9 cellular contexts compared by ENCODE assay signal in the genomic region with DNA sequence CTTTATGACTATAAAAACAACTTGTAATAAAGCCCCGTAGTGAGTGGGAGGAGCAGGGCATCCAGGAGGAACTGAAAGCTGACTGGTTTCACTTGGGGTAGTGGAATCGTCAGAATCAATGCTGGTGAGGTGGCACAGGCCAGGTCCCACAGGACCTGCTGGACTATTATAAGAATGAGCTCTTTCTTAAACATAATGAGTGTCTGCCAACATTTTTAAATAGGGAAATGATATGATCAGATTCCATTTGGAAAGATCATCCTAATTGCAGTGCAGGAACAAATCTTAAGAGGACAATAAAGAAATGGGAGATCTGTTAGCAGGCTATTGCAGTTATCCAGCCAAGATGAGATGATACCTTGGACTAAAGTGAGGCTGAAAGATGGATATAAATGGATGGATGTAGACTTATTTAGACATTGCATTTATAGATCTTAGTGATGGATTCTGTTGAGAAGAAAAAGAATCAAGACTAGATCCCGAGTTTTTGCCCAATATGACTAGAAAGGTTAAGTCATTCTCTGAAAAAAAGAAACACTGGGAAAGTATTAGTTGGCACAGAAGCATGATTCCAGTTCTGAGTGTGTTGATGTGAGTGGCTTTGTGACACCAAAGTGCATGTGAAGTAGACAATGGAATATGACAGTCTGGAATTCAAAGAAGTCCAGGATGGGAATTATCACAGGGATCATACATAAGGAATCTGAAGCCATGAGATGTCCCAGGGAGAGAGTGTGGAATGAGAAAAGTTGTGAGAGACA.
DNase-seq lines count a peak whose midpoint lies in the region; ATAC-seq and TF ChIP-seq lines count a peak whose summit lies in the region.
"Had no signal": no experiment of that assay in that cellular context is flagged by ENCODE, and none has a peak within 500 bp of the region (broad histone marks: within the 10 kb centered on the region; RNA-seq: fewer than 3 reads in every experiment).

No MANE protein-coding gene starts in this region.

- intact Hi-C loops in activated CD8-positive, alpha-beta T cell treated with anti-CD3 and anti-CD28 coated beads for 36 hours (cut with micrococcal nuclease), result no loop called here
- intact Hi-C loops in psoas muscle (cut with DNase I), result no loop called here

- DNase-seq in activated CD8-positive, alpha-beta T cell treated with anti-CD3 and anti-CD28 coated beads for 36 hours, result peak; percentile 51
- no peak for DNase-seq in activated CD8-positive, alpha-beta T cell treated with anti-CD3 and anti-CD28 coated beads, Interleukin-2, amount 10 ng/mL, durations not matched to agents 7 days and 5 days
- DNase-seq in NOMO-1 treated with DMSO at 0.1 percent for 48 hours (lab: John Stamatoyannopoulos, UW; ENCODE audit: unreplicated experiment) (peak; percentile 93), memory B cell (ENCODE audit: low spot score in 2 of 2) (peak in 1 of 2 donors; percentile 74), psoas muscle (no peak), smooth muscle cell (lab: John Stamatoyannopoulos, UW; ENCODE audit: unreplicated experiment) (no peak), NCI-H2196 (lab: John Stamatoyannopoulos, UW; ENCODE audit: unreplicated experiment) (no peak)
- DNase-seq: heart left ventricle had no signal

- no peak overlapping the region for H3K27ac Mint-ChIP-seq in activated CD8-positive, alpha-beta T cell treated with anti-CD3 and anti-CD28 coated beads for 36 hours
- no peak overlapping the region for H3K27ac Mint-ChIP-seq in activated CD8-positive, alpha-beta T cell treated with anti-CD3 and anti-CD28 coated beads, Interleukin-2, amount 10 ng/mL, durations not matched to agents 7 days and 5 days
- H3K27ac Mint-ChIP-seq in memory B cell, result peak overlapping the region; percentile 98

- no peaks in the 10 kb centered on the region for H3F3A ChIP-seq in smooth muscle cell (ENCODE audit: low read depth)

- ATAC-seq in activated CD8-positive, alpha-beta T cell treated with anti-CD3 and anti-CD28 coated beads for 36 hours, result peak; percentile 84
- ATAC-seq in activated CD8-positive, alpha-beta T cell treated with anti-CD3 and anti-CD28 coated beads, Interleukin-2, amount 10 ng/mL, durations not matched to agents 7 days and 5 days, result no peak
- peak; percentile 96 for ATAC-seq in HG02678 (IDR thresholded peaks at IDR 0.05; ENCODE audit: unreplicated experiment)
- ATAC-seq in memory B cell (ENCODE audit: low read depth), result peak; percentile 98
- no peak for ATAC-seq in psoas muscle

- H3K4me1 ChIP-seq in psoas muscle, result no peaks in the 10 kb centered on the region
- H3K4me1 ChIP-seq in smooth muscle cell (ENCODE audit: low read depth), result no peaks in the 10 kb centered on the region

- 30 to 44% (median 34%) methylated on average over 3 of the region's 3 CpGs for WGBS in psoas muscle, 3 donors
- WGBS in smooth muscle cell (ENCODE audit: low lambda C conversion rate), result 89% methylated on average over 3 of the region's 3 CpGs

- peaks cover 39% of the 10 kb centered on the region for H3K4me1 Mint-ChIP-seq in activated CD8-positive, alpha-beta T cell treated with anti-CD3 and anti-CD28 coated beads for 36 hours (ENCODE audit: low read depth)
- H3K4me1 Mint-ChIP-seq in activated CD8-positive, alpha-beta T cell treated with anti-CD3 and anti-CD28 coated beads, Interleukin-2, amount 10 ng/mL, durations not matched to agents 7 days and 5 days (ENCODE audit: low read depth), result peaks cover 4% of the 10 kb centered on the region
- peaks cover 44% of the 10 kb centered on the region for H3K4me1 Mint-ChIP-seq in memory B cell

- no peak overlapping the region for H2AFZ ChIP-seq in smooth muscle cell (ENCODE audit: low read depth)

- H3K4me3 Mint-ChIP-seq in activated CD8-positive, alpha-beta T cell treated with anti-CD3 and anti-CD28 coated beads for 36 hours, result no peak overlapping the region
- no peak overlapping the region for H3K4me3 Mint-ChIP-seq in activated CD8-positive, alpha-beta T cell treated with anti-CD3 and anti-CD28 coated beads, Interleukin-2, amount 10 ng/mL, durations not matched to agents 7 days and 5 days
- H3K4me3 Mint-ChIP-seq in memory B cell, result peak overlapping the region; percentile 78

- no peak overlapping the region for H3K4me2 ChIP-seq in smooth muscle cell

- H3K4me3 ChIP-seq in psoas muscle (no peak overlapping the region), smooth muscle cell (no peak overlapping the region)
- H3K4me3 ChIP-seq: heart left ventricle had no signal

- peaks cover 3% of the 10 kb centered on the region for H3K9me3 Mint-ChIP-seq in activated CD8-positive, alpha-beta T cell treated with anti-CD3 and anti-CD28 coated beads for 36 hours
- peaks cover 20% of the 10 kb centered on the region for H3K9me3 Mint-ChIP-seq in activated CD8-positive, alpha-beta T cell treated with anti-CD3 and anti-CD28 coated beads, Interleukin-2, amount 10 ng/mL, durations not matched to agents 7 days and 5 days (ENCODE audit: insufficient read depth)
- no peaks in the 10 kb centered on the region for H3K9me3 Mint-ChIP-seq in memory B cell

- H3K27me3 ChIP-seq in psoas muscle (ENCODE audit: insufficient read depth in 3 of 3, low read length in 2 of 3), result no peaks in the 10 kb centered on the region
- no peaks in the 10 kb centered on the region for H3K27me3 ChIP-seq in smooth muscle cell (ENCODE audit: low read depth)
- H3K27me3 ChIP-seq: heart left ventricle had no signal

- H3K79me2 ChIP-seq in smooth muscle cell (ENCODE audit: low read depth), result no peaks in the 10 kb centered on the region

- H3K27ac ChIP-seq in psoas muscle (no peak overlapping the region), smooth muscle cell (ENCODE audit: low read depth) (no peak overlapping the region)

- no peak for TF ChIP-seq CTCF in activated CD8-positive, alpha-beta T cell treated with anti-CD3 and anti-CD28 coated beads for 36 hours (IDR thresholded peaks at IDR 0.05)
- TF ChIP-seq CTCF in psoas muscle (IDR thresholded peaks at IDR 0.05) (no peak), smooth muscle cell (IDR thresholded peaks at IDR 0.05; ENCODE audit: borderline replicate concordance, insufficient read depth, poor library complexity, severe bottlenecking) (no peak)

- no peaks in the 10 kb centered on the region for H3K27me3 Mint-ChIP-seq in activated CD8-positive, alpha-beta T cell treated with anti-CD3 and anti-CD28 coated beads for 36 hours
- H3K27me3 Mint-ChIP-seq in activated CD8-positive, alpha-beta T cell treated with anti-CD3 and anti-CD28 coated beads, Interleukin-2, amount 10 ng/mL, durations not matched to agents 7 days and 5 days (ENCODE audit: low read depth), result no peaks in the 10 kb centered on the region
- no peaks in the 10 kb centered on the region for H3K27me3 Mint-ChIP-seq in memory B cell

- H3K36me3 Mint-ChIP-seq in activated CD8-positive, alpha-beta T cell treated with anti-CD3 and anti-CD28 coated beads for 36 hours (ENCODE audit: low read depth), result no peaks in the 10 kb centered on the region
- H3K36me3 Mint-ChIP-seq in activated CD8-positive, alpha-beta T cell treated with anti-CD3 and anti-CD28 coated beads, Interleukin-2, amount 10 ng/mL, durations not matched to agents 7 days and 5 days (ENCODE audit: low read depth), result peaks cover 15% of the 10 kb centered on the region
- H3K36me3 Mint-ChIP-seq in memory B cell, result no peaks in the 10 kb centered on the region

- no peaks in the 10 kb centered on the region for H4K20me1 ChIP-seq in smooth muscle cell (ENCODE audit: low read depth)

- POLR2A ChIA-PET in activated CD8-positive, alpha-beta T cell treated with anti-CD3 and anti-CD28 coated beads for 36 hours (lab: Charles Lee), result interaction anchor here (0.5 to 1.3 kb wide), 5 partner anchors 9 to 255 kb away, joined by 3 to 6 read pairs (median 3); no protein-coding TSS in a partner anchor
- POLR2A ChIA-PET in activated CD8-positive, alpha-beta T cell treated with anti-CD3 and anti-CD28 coated beads, Interleukin-2, amount 10 ng/mL, durations not matched to agents 7 days and 5 days (lab: Charles Lee), result no interaction called here

- CTCF ChIA-PET in activated CD8-positive, alpha-beta T cell treated with anti-CD3 and anti-CD28 coated beads for 36 hours (lab: Charles Lee), result interaction anchor here (2.6 kb wide), 1 partner anchor 55 kb away, joined by 11 read pairs; no protein-coding TSS in a partner anchor
- CTCF ChIA-PET in activated CD8-positive, alpha-beta T cell treated with anti-CD3 and anti-CD28 coated beads, Interleukin-2, amount 10 ng/mL, durations not matched to agents 7 days and 5 days (lab: Charles Lee), result interaction anchor here (1.2 to 2.7 kb wide), 4 partner anchors 19 to 99 kb away, joined by 3 to 14 read pairs (median 6); no protein-coding TSS in a partner anchor

- no peaks in the 10 kb centered on the region for H3K9me3 ChIP-seq in psoas muscle
- H3K9me3 ChIP-seq in smooth muscle cell (replicated peaks; ENCODE audit: low read depth), result no peaks in the 10 kb centered on the region
- H3K9me3 ChIP-seq: heart left ventricle had no signal

- no peak overlapping the region for H3K9ac ChIP-seq in smooth muscle cell (ENCODE audit: low read depth)

- H3K36me3 ChIP-seq in psoas muscle (ENCODE audit: insufficient read depth in 1 of 2, low read depth in 1 of 2) (no peaks in the 10 kb centered on the region), smooth muscle cell (ENCODE audit: low read depth) (no peaks in the 10 kb centered on the region)
- H3K36me3 ChIP-seq: heart left ventricle had no signal

Comparison
In these comparisons a context has a peak if more than half of its experiments do, and no peak if none do; other contexts are left out.
1. ATAC-seq: peak in activated CD8-positive, alpha-beta T cell treated with anti-CD3 and anti-CD28 coated beads for 36 hours (single experiment), HG02678 (single experiment) and memory B cell (single experiment); none in activated CD8-positive, alpha-beta T cell treated with anti-CD3 and anti-CD28 coated beads, Interleukin-2, amount 10 ng/mL, durations not matched to agents 7 days and 5 days (single experiment) and psoas muscle (0 of 4).
2. DNase-seq: peak in activated CD8-positive, alpha-beta T cell treated with anti-CD3 and anti-CD28 coated beads for 36 hours (single experiment) and NOMO-1 treated with DMSO at 0.1 percent for 48 hours (single experiment); none in activated CD8-positive, alpha-beta T cell treated with anti-CD3 and anti-CD28 coated beads, Interleukin-2, amount 10 ng/mL, durations not matched to agents 7 days and 5 days (single experiment), psoas muscle (0 of 2), smooth muscle cell (single experiment) and NCI-H2196 (single experiment).